In genomic region chr3:178561239-178561638, GRCh38 we compare ENCODE assay signal across 26 cellular contexts. TPM values are rescaled to one million over a fixed set of nuclear protein-coding genes. Genes with fewer than 3 reads are reported as not detected.
DNase-seq lines count a peak whose midpoint lies in the region; ATAC-seq, FAIRE-seq and TF ChIP-seq lines count a peak whose summit lies in the region.
"Had no signal": no experiment of that assay in that cellular context is flagged by ENCODE, and none has a peak within 500 bp of the region (broad histone marks: within the 10 kb centered on the region; RNA-seq: fewer than 3 reads in every experiment).

No MANE protein-coding gene starts in this region.

- TF ChIP-seq CTCF in A549 (IDR thresholded peaks at IDR 0.05) (no peak), KMS-11 (conservative IDR thresholded peaks at IDR 0.05; ENCODE audit: low read depth, low read length) (no peak), OCI-LY1 (IDR thresholded peaks at IDR 0.05; ENCODE audit: low read length) (no peak), heart right ventricle (IDR thresholded peaks at IDR 0.05) (no peak), kidney (IDR thresholded peaks at IDR 0.05; ENCODE audit: borderline replicate concordance, extremely low read depth, insufficient read depth) (no peak)

- H3K27me3 Mint-ChIP-seq in immature natural killer cell (ENCODE audit: low read depth in 3 of 3), result peaks cover 0 to 2% (median 2%) of the 10 kb centered on the region in 3 donors

- no peak overlapping the region for H3K27ac Mint-ChIP-seq in immature natural killer cell
- H3K27ac Mint-ChIP-seq: activated naive CD8-positive, alpha-beta T cell; neural progenitor cell; progenitor cell of endocrine pancreas; stimulated activated memory B cell treated with anti-CD40 and anti-IgM and Interleukin-4, amounts not matched to agents 10 μg/mL and 1 μg/mL and 100 μg/mL, for 72 hours had no signal

- WGBS in A549 (ENCODE audit: missing lambda C conversion rate), result 37% methylated on average over 4 of the region's 4 CpGs
- 60 to 68% methylated on average over 4 of the region's 4 CpGs for WGBS in heart right ventricle, 2 donors

- H3K9me3 ChIP-seq in A549 (no peaks in the 10 kb centered on the region), OCI-LY1 (ENCODE audit: low read length) (no peaks in the 10 kb centered on the region), heart right ventricle (no peaks in the 10 kb centered on the region), kidney (ENCODE audit: control insufficient read depth in 1 of 2, low read length in 2 of 2) (no peaks in the 10 kb centered on the region)
- H3K9me3 ChIP-seq: left lung, Peyer's patch, uterus had no signal

- POLR2A ChIA-PET in A549 (lab: Yijun Ruan, JAX), result no interaction called here

- H3K4me3 ChIP-seq in A549 (no peak overlapping the region), KMS-11 (IDR thresholded peaks at IDR 0.05; ENCODE audit: insufficient read depth, low read depth, low read length) (no peak overlapping the region), OCI-LY1 (ENCODE audit: low read depth, low read length, poor library complexity, severe bottlenecking) (no peak overlapping the region), heart right ventricle (no peak overlapping the region), kidney (ENCODE audit: low read length in 2 of 2) (no peak overlapping the region)
- H3K4me3 ChIP-seq: left lung, neural progenitor cell, Peyer's patch, SK-N-MC, uterus had no signal

- no peak for DNase-seq in A549 (ENCODE audit: low read depth in 1 of 2, low spot score in 1 of 2)
- no peak for DNase-seq in heart right ventricle
- DNase-seq in kidney, result no peak
- no peak for DNase-seq in immature natural killer cell
- no peak for DNase-seq in pons (ENCODE audit: low spot score)
- DNase-seq: activated CD4-positive, alpha-beta T cell treated with anti-CD3 and anti-CD28 coated beads, Interleukin-2, amount 50 U/mL, for 1 hour; effector CD8-positive, alpha-beta T cell; H7; left lung; NCI-H187; NCI-H345; Peyer's patch; small intestine; stimulated activated CD4-positive, alpha-beta T cell treated with anti-CD3 and anti-CD28 coated beads, Interleukin-2, amount 100 ng/mL, for 24 hours had no signal

- no peaks in the 10 kb centered on the region for H3K9me2 ChIP-seq in OCI-LY1 (ENCODE audit: low read depth, low read length)

- TF ChIP-seq RAD21 in A549 (conservative IDR thresholded peaks at IDR 0.05 in 1 of 2, IDR thresholded peaks at IDR 0.05 in 1 of 2), result no peak

- H3K4me1 Mint-ChIP-seq in immature natural killer cell, result no peaks in the 10 kb centered on the region
- H3K4me1 Mint-ChIP-seq: stimulated activated memory B cell treated with anti-CD40 and anti-IgM and Interleukin-4, amounts not matched to agents 10 μg/mL and 1 μg/mL and 100 μg/mL, for 72 hours had no signal

- H3K4me3 Mint-ChIP-seq in immature natural killer cell, result no peak overlapping the region
- H3K4me3 Mint-ChIP-seq: activated naive CD8-positive, alpha-beta T cell; neural progenitor cell; stimulated activated memory B cell treated with anti-CD40 and anti-IgM and Interleukin-4, amounts not matched to agents 10 μg/mL and 1 μg/mL and 100 μg/mL, for 72 hours had no signal

- intact Hi-C loops in heart right ventricle (cut with DNase I) (no loop called here), kidney (cut with DNase I) (no loop called here)

- H3K4me1 ChIP-seq in A549, result no peaks in the 10 kb centered on the region
- peaks cover 44% of the 10 kb centered on the region for H3K4me1 ChIP-seq in KMS-11 (ENCODE audit: low read depth, poor library complexity, severe bottlenecking)
- peaks cover 8% of the 10 kb centered on the region for H3K4me1 ChIP-seq in OCI-LY1 (ENCODE audit: insufficient read depth, low read length, severe bottlenecking)
- H3K4me1 ChIP-seq in heart right ventricle, result peaks cover 0 to 35% (median 20%) of the 10 kb centered on the region in 9 donors
- H3K4me1 ChIP-seq in kidney (ENCODE audit: control insufficient read depth in 1 of 2, insufficient read depth in 1 of 2, low read depth in 1 of 2, low read length in 2 of 2), result no peaks in the 10 kb centered on the region
- H3K4me1 ChIP-seq: left lung, Peyer's patch, uterus had no signal

- H4K20me1 ChIP-seq in KMS-11 (ENCODE audit: insufficient read depth) (no peaks in the 10 kb centered on the region), OCI-LY1 (ENCODE audit: insufficient read depth, low read length) (no peaks in the 10 kb centered on the region)

- H3F3A ChIP-seq in OCI-LY1 (ENCODE audit: insufficient read depth, low read length), result no peaks in the 10 kb centered on the region

- FAIRE-seq in A549 (lab: Jason Lieb, UNC), result no peak
- FAIRE-seq in kidney (lab: Jason Lieb, UNC), result no peak
- FAIRE-seq: small intestine had no signal

- TF ChIP-seq EP300 in A549 (IDR thresholded peaks at IDR 0.05), result no peak

- H3K27me3 ChIP-seq in KMS-11 (ENCODE audit: insufficient read depth, low read depth) (no peaks in the 10 kb centered on the region), OCI-LY1 (ENCODE audit: insufficient read depth, low read length) (no peaks in the 10 kb centered on the region), heart right ventricle (no peaks in the 10 kb centered on the region)
- H3K27me3 ChIP-seq: left lung, neural progenitor cell, Peyer's patch, uterus had no signal

- H3K36me3 Mint-ChIP-seq in immature natural killer cell, result peaks cover 0 to 4% (median 0%) of the 10 kb centered on the region in 3 donors
- H3K36me3 Mint-ChIP-seq: activated naive CD8-positive, alpha-beta T cell; neural progenitor cell; stimulated activated memory B cell treated with anti-CD40 and anti-IgM and Interleukin-4, amounts not matched to agents 10 μg/mL and 1 μg/mL and 100 μg/mL, for 72 hours had no signal

- ATAC-seq in A549 (no peak), heart right ventricle (peak in 6 of 8 donors; percentile 53 to 58 (median 56)), esophagus mucosa (no peak)
- ATAC-seq: left lung; stimulated activated memory B cell treated with anti-CD40 and anti-IgM and Interleukin-4, amounts not matched to agents 10 μg/mL and 1 μg/mL and 100 μg/mL, for 72 hours had no signal

- no peak overlapping the region for H3K4me2 ChIP-seq in A549
- peak overlapping the region; percentile 59 for H3K4me2 ChIP-seq in KMS-11
- peak overlapping the region; percentile 24; the same call in 1 of the 2 replicates for H3K4me2 ChIP-seq in OCI-LY1 (ENCODE audit: low read length)
- H3K4me2 ChIP-seq: neural progenitor cell had no signal

- H3K9ac ChIP-seq in KMS-11 (peak overlapping the region; percentile 8; the same call in 1 of the 2 replicates), OCI-LY1 (ENCODE audit: low read length) (no peak overlapping the region), kidney (ENCODE audit: low read length in 2 of 2) (no peak overlapping the region)
- H3K9ac ChIP-seq: neural progenitor cell had no signal

- H3K27ac ChIP-seq in A549 (no peak overlapping the region), KMS-11 (peak overlapping the region; percentile 57), OCI-LY1 (ENCODE audit: low read depth, low read length, poor library complexity, severe bottlenecking) (no peak overlapping the region), heart right ventricle (peak overlapping the region in 3 of 10 donors; percentile 7 to 56 (median 49)), kidney (ENCODE audit: low read depth in 2 of 2, low read length in 2 of 2) (no peak overlapping the region)
- H3K27ac ChIP-seq: C4-2B, left lung, neural progenitor cell, Peyer's patch, SK-N-MC had no signal

- CTCF ChIA-PET in A549 (lab: Yijun Ruan, JAX), result no interaction called here

- H2AFZ ChIP-seq in KMS-11 (ENCODE audit: low read depth), result peak overlapping the region; percentile 55
- no peak overlapping the region for H2AFZ ChIP-seq in OCI-LY1 (ENCODE audit: low read length)
- H2AFZ ChIP-seq: neural progenitor cell had no signal

- no peaks in the 10 kb centered on the region for H3K36me3 ChIP-seq in KMS-11 (ENCODE audit: insufficient read depth)
- H3K36me3 ChIP-seq in OCI-LY1 (ENCODE audit: insufficient read depth, low read length), result no peaks in the 10 kb centered on the region
- H3K36me3 ChIP-seq in heart right ventricle, result no peaks in the 10 kb centered on the region
- H3K36me3 ChIP-seq in kidney (ENCODE audit: control insufficient read depth in 1 of 2, insufficient read depth in 2 of 2, low read length in 2 of 2), result no peaks in the 10 kb centered on the region
- H3K36me3 ChIP-seq: left lung, neural progenitor cell, Peyer's patch, uterus had no signal

- no peak for TF ChIP-seq POLR2A in A549 (IDR thresholded peaks at IDR 0.05; ENCODE audit: low read length)

- H3K9me3 Mint-ChIP-seq in immature natural killer cell, result peaks cover 0 to 5% (median 0%) of the 10 kb centered on the region in 6 donors
- H3K9me3 Mint-ChIP-seq: neural progenitor cell; stimulated activated memory B cell treated with anti-CD40 and anti-IgM and Interleukin-4, amounts not matched to agents 10 μg/mL and 1 μg/mL and 100 μg/mL, for 72 hours had no signal

- H3K79me2 ChIP-seq in KMS-11 (ENCODE audit: insufficient read depth, low read depth) (no peaks in the 10 kb centered on the region), OCI-LY1 (ENCODE audit: insufficient read depth, low read length) (no peaks in the 10 kb centered on the region)

TF ChIP-seq in A549, 52 proteins besides CTCF, POLR2A, EP300 and RAD21 (continues in another document):
- peak; percentile 22 to 41; a peak in 2 of 4 replicates for TF ChIP-seq CEBPB (IDR thresholded peaks at IDR 0.05)
- no peak for TF ChIP-seq BHLHE40 (IDR thresholded peaks at IDR 0.05; ENCODE audit: low read depth, low read length)
- TF ChIP-seq, protein P1, sequence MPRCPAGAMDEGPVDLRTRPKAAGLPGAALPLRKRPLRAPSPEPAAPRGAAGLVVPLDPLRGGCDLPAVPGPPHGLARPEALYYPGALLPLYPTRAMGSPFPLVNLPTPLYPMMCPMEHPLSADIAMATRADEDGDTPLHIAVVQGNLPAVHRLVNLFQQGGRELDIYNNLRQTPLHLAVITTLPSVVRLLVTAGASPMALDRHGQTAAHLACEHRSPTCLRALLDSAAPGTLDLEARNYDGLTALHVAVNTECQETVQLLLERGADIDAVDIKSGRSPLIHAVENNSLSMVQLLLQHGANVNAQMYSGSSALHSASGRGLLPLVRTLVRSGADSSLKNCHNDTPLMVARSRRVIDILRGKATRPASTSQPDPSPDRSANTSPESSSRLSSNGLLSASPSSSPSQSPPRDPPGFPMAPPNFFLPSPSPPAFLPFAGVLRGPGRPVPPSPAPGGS (IDR thresholded peaks at IDR 0.05), result no peak
- no peak for TF ChIP-seq NR3C1 (IDR thresholded peaks at IDR 0.05)

RNA-seq across cellular contexts. Expression of gene KCNMB2, which starts 25.0 kb away (rescaled TPM):
- polyA plus RNA-seq in A549 (2011; rRNA removed), result not detected in 2 replicates
- not detected in 2 replicates for polyA plus RNA-seq in A549 (2012; cell fraction: cytosol; rRNA removed)
- polyA plus RNA-seq in A549 (2012; cell fraction: nucleus; rRNA removed), result not detected in 2 replicates
- not detected in 3 replicates for polyA plus RNA-seq in A549 (2017; fragmentation: RNase III; extraction: RNeasy Plus Mini Kit Qiagen cat#74134 plus additional on column Dnase treatment)
- not detected in 2 replicates for polyA minus RNA-seq in A549 (2011; rRNA and poly(A)+ RNA removed)
- 1 to 10 TPM; 1.5 to 9.2 (median 4.2) TPM for total RNA-seq in heart right ventricle
- polyA plus RNA-seq in heart right ventricle, result 1 to 10 TPM in 1 of 2 donors, under 1 TPM in 1; 0.55 to 2.8 TPM
- not detected for total RNA-seq in esophagus mucosa
- 4.4 TPM for total RNA-seq in kidney
- polyA plus RNA-seq in kidney (ENCODE audit: insufficient read depth, low read depth, low replicate concordance), result 2.1 TPM
- polyA plus RNA-seq in immature natural killer cell, result not detected
- total RNA-seq: H7; mononuclear cell; Peyer's patch; progenitor cell of endocrine pancreas; T-helper 2 cell treated with Interferon-gamma antibody and Interleukin-4, amounts not matched to agents 100 ng/mL and 5 ng/mL, for 36 hours had no signal

Comparison
In these comparisons a context has a peak if more than half of its experiments do, and no peak if none do; other contexts are left out.
1. ATAC-seq: peak in heart right ventricle (6 of 8); none in A549 (0 of 2) and esophagus mucosa (single experiment).